In genomic region chr17:178292-179065, GRCh38 we compare ENCODE assay signal across 36 cellular contexts. TPM values are rescaled to one million over a fixed set of nuclear protein-coding genes. Genes with fewer than 3 reads are reported as not detected.
DNase-seq lines count a peak whose midpoint lies in the region; ATAC-seq and TF ChIP-seq lines count a peak whose summit lies in the region.
"Had no signal": no experiment of that assay in that cellular context is flagged by ENCODE, and none has a peak within 500 bp of the region (broad histone marks: within the 10 kb centered on the region; RNA-seq: fewer than 3 reads in every experiment).

No MANE protein-coding gene starts in this region.

- RAD21 ChIA-PET in HCT116 (lab: Charles Lee; ENCODE audit: low non-redundant PET in 1 of 2, low total read pairs in 2 of 2, uncharacterized antibody in 2 of 2, unreplicated experiment in 2 of 2), result no interaction called here

- H3K9ac ChIP-seq in HCT116 (ENCODE audit: low read length), result no peak overlapping the region
- H3K9ac ChIP-seq: GM23248, KMS-11, neural progenitor cell had no signal

- no peaks in the 10 kb centered on the region for H4K20me1 ChIP-seq in HCT116 (ENCODE audit: insufficient read depth)

- H3K36me3 Mint-ChIP-seq in activated CD8-positive, alpha-beta T cell treated with anti-CD3 and anti-CD28 coated beads for 36 hours (ENCODE audit: low read depth), result no peaks in the 10 kb centered on the region
- H3K36me3 Mint-ChIP-seq: CD8-positive, alpha-beta T cell; immature natural killer cell had no signal

- H3K9me3 Mint-ChIP-seq in activated CD8-positive, alpha-beta T cell treated with anti-CD3 and anti-CD28 coated beads for 36 hours, result no peaks in the 10 kb centered on the region
- H3K9me3 Mint-ChIP-seq: activated T-cell treated with anti-CD3 and anti-CD28 coated beads, Interleukin-2, amount 50 U/mL, for 4 hours; CD8-positive, alpha-beta T cell; immature natural killer cell had no signal

- BruUV-seq in HCT116 (replicated peaks; lab: Mats Ljungman, UMichigan), result TSS peak; percentile 30

- H3K4me3 ChIP-seq in HCT116 (replicated peaks in 1 of 2; ENCODE audit: low read depth in 1 of 2, low read length in 2 of 2) (no peak overlapping the region), lower lobe of right lung (no peak overlapping the region)
- H3K4me3 ChIP-seq: adrenal gland, colonic mucosa, GM23248, neural progenitor cell, PC-9, sigmoid colon, transverse colon had no signal

- no peak for TF ChIP-seq RAD21 in HCT116 (IDR thresholded peaks at IDR 0.05; ENCODE audit: low read depth)

- H3K4me2 ChIP-seq in HCT116 (ENCODE audit: low read length), result peak overlapping the region; percentile 86; the same call in 1 of the 2 replicates
- H3K4me2 ChIP-seq: KMS-11, neural progenitor cell, PC-9 had no signal

- no peaks in the 10 kb centered on the region for H3K4me1 Mint-ChIP-seq in activated CD8-positive, alpha-beta T cell treated with anti-CD3 and anti-CD28 coated beads for 36 hours (ENCODE audit: low read depth)

- H3K4me1 ChIP-seq in HCT116 (ENCODE audit: control insufficient read depth in 1 of 2, insufficient read depth in 2 of 2, low read length in 2 of 2), result peaks cover 22 to 27% of the 10 kb centered on the region in 2 experiments
- H3K4me1 ChIP-seq in lower lobe of right lung, result peaks cover 33% of the 10 kb centered on the region
- H3K4me1 ChIP-seq: colonic mucosa had no signal

- H2AFZ ChIP-seq in HCT116 (ENCODE audit: low read depth, low read length, poor library complexity, severe bottlenecking), result no peak overlapping the region
- H2AFZ ChIP-seq: GM23248, neural progenitor cell, PC-9 had no signal

- H3K4me3 Mint-ChIP-seq in activated CD8-positive, alpha-beta T cell treated with anti-CD3 and anti-CD28 coated beads for 36 hours, result no peak overlapping the region
- H3K4me3 Mint-ChIP-seq: activated T-cell treated with anti-CD3 and anti-CD28 coated beads, Interleukin-2, amount 50 U/mL, for 4 hours; CD8-positive, alpha-beta T cell; neural progenitor cell had no signal

- H3K9me2 ChIP-seq in HCT116 (ENCODE audit: insufficient read depth), result no peaks in the 10 kb centered on the region

- POLR2A ChIA-PET in HCT116 (lab: Charles Lee), result no interaction called here
- POLR2A ChIA-PET in activated CD8-positive, alpha-beta T cell treated with anti-CD3 and anti-CD28 coated beads for 36 hours (lab: Charles Lee), result no interaction called here

- peaks cover 13% of the 10 kb centered on the region; the same call in 1 of the 2 replicates for H3K79me2 ChIP-seq in HCT116 (ENCODE audit: insufficient read depth, low read length)

- TF ChIP-seq POLR2A in HCT116 (IDR thresholded peaks at IDR 0.05; ENCODE audit: borderline replicate concordance, extremely low read depth, insufficient read depth, insufficient read length), result no peak

- ATAC-seq in HCT116 (no peak), SK-N-SH treated with all-trans-retinoic acid at 6 μM for 48 hours (peak; percentile 26; the same call in 2 of the 3 replicates), lower lobe of right lung (no peak), GM19463 (IDR thresholded peaks at IDR 0.05; ENCODE audit: unreplicated experiment) (no peak), GM21390 (IDR thresholded peaks at IDR 0.05; ENCODE audit: unreplicated experiment) (no peak)
- ATAC-seq in activated CD8-positive, alpha-beta T cell treated with anti-CD3 and anti-CD28 coated beads for 36 hours, result no peak
- ATAC-seq: activated T-cell treated with anti-CD3 and anti-CD28 coated beads, Interleukin-2, amount 50 U/mL, for 4 hours; CD8-positive, alpha-beta T cell had no signal

- H3K36me3 ChIP-seq in HCT116 (ENCODE audit: control insufficient read depth in 1 of 2, insufficient read depth in 2 of 2, low read length in 2 of 2) (no peaks in the 10 kb centered on the region), lower lobe of right lung (no peaks in the 10 kb centered on the region)
- H3K36me3 ChIP-seq: adrenal gland, brain microvascular endothelial cell, colonic mucosa, neural progenitor cell, sigmoid colon, stomach, transverse colon had no signal

- H3K27me3 ChIP-seq in HCT116 (ENCODE audit: insufficient read depth, low read length) (no peaks in the 10 kb centered on the region), lower lobe of right lung (ENCODE audit: low read depth) (peaks cover 39% of the 10 kb centered on the region)

- TF ChIP-seq CTCF in HCT116 (IDR thresholded peaks at IDR 0.05 in 2 of 3, conservative IDR thresholded peaks at IDR 0.05 in 1 of 3; ENCODE audit: borderline replicate concordance in 1 of 3, insufficient read depth in 1 of 3, low read depth in 2 of 3, low read length in 2 of 3) (no peak), lower lobe of right lung (IDR thresholded peaks at IDR 0.05) (no peak)
- TF ChIP-seq CTCF in activated CD8-positive, alpha-beta T cell treated with anti-CD3 and anti-CD28 coated beads for 36 hours (IDR thresholded peaks at IDR 0.05), result no peak

- DNase-seq in DMS 273 (lab: John Stamatoyannopoulos, UW; ENCODE audit: unreplicated experiment), result peak; percentile 27
- no peak for DNase-seq in DMS 273 treated with DMSO at 0.1 percent for 48 hours (lab: John Stamatoyannopoulos, UW)
- DNase-seq in HCT116 (ENCODE audit: low read depth, low spot score), result no peak
- DNase-seq in lower lobe of right lung, result no peak
- DNase-seq in activated CD8-positive, alpha-beta T cell treated with anti-CD3 and anti-CD28 coated beads for 36 hours, result no peak
- DNase-seq: activated CD4-positive, alpha-beta T cell treated with anti-CD3 and anti-CD28 coated beads for 48 hours; activated naive CD4-positive, alpha-beta T cell treated with Interleukin-2 at 50 U/mL for 16 hours; activated T-cell treated with anti-CD3 and anti-CD28 coated beads, Interleukin-2, amount 50 U/mL, for 4 hours; adrenal gland; brain microvascular endothelial cell; colonic mucosa; DMS53; effector memory CD4-positive, alpha-beta T cell; erythroblast; foreskin fibroblast; GDM1; hippocampal formation; immature natural killer cell; NCI-H187; PC-9; sigmoid colon; stimulated activated CD8-positive, alpha-beta memory T cell treated with anti-CD3 and anti-CD28 coated beads, Interleukin-4, amount 100 ng/mL, for 48 hours; stomach; T-helper 2 cell; transverse colon had no signal

- no peak overlapping the region for H3K27ac Mint-ChIP-seq in activated CD8-positive, alpha-beta T cell treated with anti-CD3 and anti-CD28 coated beads for 36 hours
- H3K27ac Mint-ChIP-seq: CD8-positive, alpha-beta T cell; immature natural killer cell; neural progenitor cell had no signal

- intact Hi-C loops in HCT116 (cut with micrococcal nuclease), result no loop called here
- intact Hi-C loops in lower lobe of right lung (cut with DNase I), result no loop called here
- intact Hi-C loops in activated CD8-positive, alpha-beta T cell treated with anti-CD3 and anti-CD28 coated beads for 36 hours (cut with micrococcal nuclease), result no loop called here

- H3K27me3 Mint-ChIP-seq in activated CD8-positive, alpha-beta T cell treated with anti-CD3 and anti-CD28 coated beads for 36 hours, result peaks cover 23% of the 10 kb centered on the region

- H3K27ac ChIP-seq in HCT116 (ENCODE audit: low read depth, low read length) (no peak overlapping the region), lower lobe of right lung (peak overlapping the region; percentile 3)
- H3K27ac ChIP-seq: 22Rv1, brain microvascular endothelial cell, colonic mucosa, GM23248, KMS-11, neural progenitor cell, PC-9, transverse colon had no signal

- H3K9me3 ChIP-seq in HCT116 (ENCODE audit: control insufficient read depth in 1 of 2, insufficient read depth in 1 of 2, low read depth in 1 of 2, low read length in 2 of 2) (no peaks in the 10 kb centered on the region), lower lobe of right lung (no peaks in the 10 kb centered on the region)
- H3K9me3 ChIP-seq: adrenal gland, colonic mucosa, sigmoid colon, stomach, transverse colon had no signal

- CTCF ChIA-PET in HCT116 (lab: Charles Lee), result no interaction called here
- CTCF ChIA-PET in activated CD8-positive, alpha-beta T cell treated with anti-CD3 and anti-CD28 coated beads for 36 hours (lab: Charles Lee), result no interaction called here

TF ChIP-seq in HCT116, 20 proteins besides CTCF, POLR2A, EP300 and RAD21:
- no peak for TF ChIP-seq ZFX (IDR thresholded peaks at IDR 0.05)
- TF ChIP-seq ZNF274 (IDR thresholded peaks at IDR 0.05; ENCODE audit: low read depth, low read length), result no peak
- TF ChIP-seq SRF (IDR thresholded peaks at IDR 0.05; ENCODE audit: low read depth), result no peak

TF ChIP-seq in SK-N-SH treated with all-trans-retinoic acid at 6 μM for 48 hours, 23 proteins besides CTCF, POLR2A, EP300 and RAD21 (continues in another document):
- TF ChIP-seq TSHZ2 (CRISPR knock-in tag; IDR thresholded peaks at IDR 0.05), result peak; percentile 72; the same call in 1 of the 2 replicates

RNA-seq across cellular contexts. Expression of gene DOC2B, which starts 3.0 kb away (rescaled TPM):
- total RNA-seq in HCT116 (2021; ENCODE audit: unreplicated experiment) (15.2 TPM), lower lobe of right lung (6.2 TPM)
- polyA plus RNA-seq in HCT116 (2012), result 7.5 and 9.8 TPM in 2 replicates
- not detected for total RNA-seq in activated CD8-positive, alpha-beta T cell treated with anti-CD3 and anti-CD28 coated beads for 36 hours
- total RNA-seq: GM23248, PC-9 had no signal
- polyA plus RNA-seq: immature natural killer cell had no signal

RNA-seq across cellular contexts. Expression of gene SCGB1C2, which starts 41.1 kb away (rescaled TPM):
- total RNA-seq in HCT116 (2021; ENCODE audit: unreplicated experiment), result not detected
- not detected in 2 replicates for polyA plus RNA-seq in HCT116 (2012)
- not detected for total RNA-seq in lower lobe of right lung
- total RNA-seq in activated CD8-positive, alpha-beta T cell treated with anti-CD3 and anti-CD28 coated beads for 36 hours, result not detected
- total RNA-seq: activated T-cell treated with anti-CD3 and anti-CD28 coated beads, Interleukin-2, amount 50 U/mL, for 4 hours; adrenal gland; CD8-positive, alpha-beta T cell; colonic mucosa; GM23248; lower leg skin; mononuclear cell; PC-9; posterior vena cava; sigmoid colon; stomach; transverse colon had no signal
- polyA plus RNA-seq: adrenal gland, GM23248, immature natural killer cell, sigmoid colon, stomach had no signal
